ENCODE assay signal across 18 cellular contexts in the genomic region with DNA sequence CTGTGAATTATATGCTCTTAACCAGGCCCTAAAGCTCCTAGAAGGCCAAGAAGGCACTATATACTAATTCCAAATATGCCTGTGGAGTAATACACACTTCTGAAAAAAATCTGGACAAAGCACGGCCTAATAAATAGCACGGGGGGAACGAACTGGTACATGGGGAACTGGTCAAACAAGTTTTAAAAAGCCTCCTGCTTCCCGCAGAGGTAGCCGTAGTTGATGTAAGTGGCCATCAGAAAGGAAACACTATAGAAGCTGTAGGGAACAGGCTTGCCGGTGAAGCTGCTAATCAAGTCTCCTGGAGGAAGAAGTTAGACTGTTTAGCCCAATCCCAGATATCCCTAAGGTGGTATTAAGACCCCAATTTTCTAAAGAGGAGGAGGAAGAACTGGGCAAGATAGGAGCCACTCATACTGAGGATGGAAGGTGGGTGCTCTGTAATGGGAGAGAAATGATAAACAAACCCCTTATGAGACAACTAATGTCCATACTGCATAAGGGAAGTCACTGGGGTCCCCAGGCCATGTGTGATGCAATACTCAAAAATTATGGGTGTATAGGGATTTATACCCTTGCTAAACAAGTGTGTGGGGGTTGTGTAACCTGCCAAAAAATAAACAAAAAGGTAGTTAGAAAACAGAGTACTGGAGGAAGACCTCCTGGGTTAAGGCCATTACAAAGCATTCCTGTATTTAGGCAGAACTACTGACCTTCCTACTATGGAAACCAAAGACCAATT. TPM values are rescaled to one million over a fixed set of nuclear protein-coding genes. Genes with fewer than 3 reads are reported as not detected.
DNase-seq lines count a peak whose midpoint lies in the region; ATAC-seq and TF ChIP-seq lines count a peak whose summit lies in the region.
"Had no signal": no experiment of that assay in that cellular context is flagged by ENCODE, and none has a peak within 500 bp of the region (broad histone marks: within the 10 kb centered on the region; RNA-seq: fewer than 3 reads in every experiment).

No MANE protein-coding gene starts in this region.

- no peaks in the 10 kb centered on the region for H3K27me3 ChIP-seq in hepatocyte

- H3K9me3 Mint-ChIP-seq in type B pancreatic cell, result no peaks in the 10 kb centered on the region
- H3K9me3 Mint-ChIP-seq: activated CD8-positive, alpha-beta T cell treated with anti-CD3 and anti-CD28 coated beads for 36 hours; activated T-helper 2 cell treated with anti-CD3 and anti-CD28 coated beads, Interferon-gamma antibody, Interleukin-2, Interleukin-4, amounts not matched to agents 10 μg/mL and 5 μg/mL and 100 μg/mL, durations not matched to agents 14 hours and 24 hours and 36 hours; CD14-positive monocyte; stimulated activated naive CD8-positive, alpha-beta T cell treated with anti-CD3 and anti-CD28 coated beads, Interleukin-15, amount 100 ng/mL, for 72 hours had no signal

- peaks cover 34% of the 10 kb centered on the region for H3K4me1 Mint-ChIP-seq in type B pancreatic cell (ENCODE audit: unreplicated experiment)

- H3K9me2 ChIP-seq in hepatocyte (replicated peaks; ENCODE audit: insufficient read depth), result no peaks in the 10 kb centered on the region
- H3K9me2 ChIP-seq: SK-N-SH had no signal

- peak overlapping the region; percentile 68 for H3K27ac Mint-ChIP-seq in type B pancreatic cell
- H3K27ac Mint-ChIP-seq: activated CD8-positive, alpha-beta T cell treated with anti-CD3 and anti-CD28 coated beads for 36 hours; activated T-helper 2 cell treated with anti-CD3 and anti-CD28 coated beads, Interferon-gamma antibody, Interleukin-2, Interleukin-4, amounts not matched to agents 10 μg/mL and 5 μg/mL and 100 μg/mL, durations not matched to agents 14 hours and 24 hours and 36 hours; stimulated activated naive CD8-positive, alpha-beta T cell treated with anti-CD3 and anti-CD28 coated beads, Interleukin-15, amount 100 ng/mL, for 72 hours had no signal

- peak overlapping the region; percentile 3 for H3K4me3 Mint-ChIP-seq in type B pancreatic cell
- H3K4me3 Mint-ChIP-seq: activated CD8-positive, alpha-beta T cell treated with anti-CD3 and anti-CD28 coated beads for 36 hours; stimulated activated naive CD8-positive, alpha-beta T cell treated with anti-CD3 and anti-CD28 coated beads, Interleukin-15, amount 100 ng/mL, for 72 hours had no signal

- peaks cover 6% of the 10 kb centered on the region for H3K4me1 ChIP-seq in hepatocyte (ENCODE audit: insufficient read depth)

- H2AFZ ChIP-seq in hepatocyte, result no peak overlapping the region

- no peak overlapping the region for H3K4me2 ChIP-seq in hepatocyte
- H3K4me2 ChIP-seq: SK-N-SH had no signal

- no peak for ATAC-seq in GM19035 (IDR thresholded peaks at IDR 0.05; ENCODE audit: unreplicated experiment)
- ATAC-seq: activated CD8-positive, alpha-beta T cell treated with anti-CD3 and anti-CD28 coated beads for 36 hours; stimulated activated naive CD8-positive, alpha-beta T cell treated with anti-CD3 and anti-CD28 coated beads, Interleukin-15, amount 100 ng/mL, for 72 hours had no signal

- peaks cover 9% of the 10 kb centered on the region for H3K79me2 ChIP-seq in hepatocyte

- DNase-seq in NCI-H1417 (lab: John Stamatoyannopoulos, UW) (peak in 2 of 3 experiments; percentile 72 to 84), NCI-H1417 treated with DMSO at 0.1 percent for 48 hours (lab: John Stamatoyannopoulos, UW) (no peak), NCI-H748 treated with DMSO at 0.1 percent for 48 hours (lab: John Stamatoyannopoulos, UW) (peak; percentile 90), hepatocyte (ENCODE audit: low spot score) (peak; percentile 18), type B pancreatic cell (ENCODE audit: extremely low spot score, unreplicated experiment) (no peak), COLO829 (ENCODE audit: low spot score) (no peak), Kasumi-1 (lab: John Stamatoyannopoulos, UW) (no peak)
- DNase-seq: activated CD8-positive, alpha-beta T cell treated with anti-CD3 and anti-CD28 coated beads for 36 hours; GDM1; NCI-H2107; stimulated activated CD4-positive, alpha-beta T cell treated with anti-CD3 and anti-CD28 coated beads, Interleukin-12 subunit alpha, Interleukin-12 subunit beta, amount 100 ng/mL, for 4 hours; stimulated activated naive CD8-positive, alpha-beta T cell treated with anti-CD3 and anti-CD28 coated beads, Interleukin-15, amount 100 ng/mL, for 72 hours had no signal

- TF ChIP-seq CTCF in hepatocyte (IDR thresholded peaks at IDR 0.05; ENCODE audit: poor library complexity), result no peak
- TF ChIP-seq CTCF in type B pancreatic cell (conservative IDR thresholded peaks at IDR 0.05), result no peak

- H3K27me3 Mint-ChIP-seq in type B pancreatic cell, result no peaks in the 10 kb centered on the region

- no peaks in the 10 kb centered on the region for H3K36me3 ChIP-seq in hepatocyte (replicated peaks; ENCODE audit: insufficient read depth, low read depth)

- peak overlapping the region; percentile 15 for H3K27ac ChIP-seq in hepatocyte
- H3K27ac ChIP-seq: 22Rv1 had no signal

- 47% methylated on average over 6 of the region's 6 CpGs for WGBS in hepatocyte (ENCODE audit: low lambda C conversion rate, missing lambda C conversion rate)

- no peaks in the 10 kb centered on the region for H4K20me1 ChIP-seq in hepatocyte (ENCODE audit: insufficient read depth, poor library complexity, severe bottlenecking)

- H3K4me3 ChIP-seq in hepatocyte, result no peak overlapping the region

- H3K9me3 ChIP-seq in hepatocyte (ENCODE audit: low read depth), result no peaks in the 10 kb centered on the region
- H3K9me3 ChIP-seq: SK-N-SH had no signal

- H3K36me3 Mint-ChIP-seq in type B pancreatic cell, result no peaks in the 10 kb centered on the region
- H3K36me3 Mint-ChIP-seq: CD14-positive monocyte had no signal

RNA-seq across cellular contexts. Expression of a gene that starts 27.1 kb away (rescaled TPM):
- total RNA-seq in hepatocyte, result 13.4 and 14.4 TPM in 2 replicates
- 6.4 and 6.9 TPM in 2 replicates for polyA plus RNA-seq in hepatocyte
- 13.3 and 23.3 TPM in 2 replicates for total RNA-seq in type B pancreatic cell (ENCODE audit: low replicate concordance)

RNA-seq across cellular contexts. Expression of a gene that starts 30.8 kb away (rescaled TPM):
- 16.7 and 17.6 TPM in 2 replicates for total RNA-seq in hepatocyte
- polyA plus RNA-seq in hepatocyte, result 33.3 and 41.3 TPM in 2 replicates
- total RNA-seq in type B pancreatic cell (ENCODE audit: low replicate concordance), result 39.1 and 46.5 TPM in 2 replicates

RNA-seq across cellular contexts. Expression of a gene that starts 58.8 kb away (rescaled TPM):
- total RNA-seq in hepatocyte (0.33 and 0.60 TPM in 2 replicates), type B pancreatic cell (ENCODE audit: low replicate concordance) (3.3 and 3.4 TPM in 2 replicates)
- polyA plus RNA-seq in hepatocyte, result 1.8 and 2.1 TPM in 2 replicates
- total RNA-seq: endothelial cell of umbilical vein had no signal
- polyA plus RNA-seq: CD14-positive monocyte had no signal

Comparison
In these comparisons a context has a peak if more than half of its experiments do, and no peak if none do; other contexts are left out.
1. DNase-seq: peak in NCI-H1417 (2 of 3), NCI-H748 treated with DMSO at 0.1 percent for 48 hours (single experiment) and hepatocyte (single experiment); none in NCI-H1417 treated with DMSO at 0.1 percent for 48 hours (single experiment), type B pancreatic cell (single experiment), COLO829 (single experiment) and Kasumi-1 (0 of 2).